ENCODE assay signal across 17 cellular contexts in the genomic region with DNA sequence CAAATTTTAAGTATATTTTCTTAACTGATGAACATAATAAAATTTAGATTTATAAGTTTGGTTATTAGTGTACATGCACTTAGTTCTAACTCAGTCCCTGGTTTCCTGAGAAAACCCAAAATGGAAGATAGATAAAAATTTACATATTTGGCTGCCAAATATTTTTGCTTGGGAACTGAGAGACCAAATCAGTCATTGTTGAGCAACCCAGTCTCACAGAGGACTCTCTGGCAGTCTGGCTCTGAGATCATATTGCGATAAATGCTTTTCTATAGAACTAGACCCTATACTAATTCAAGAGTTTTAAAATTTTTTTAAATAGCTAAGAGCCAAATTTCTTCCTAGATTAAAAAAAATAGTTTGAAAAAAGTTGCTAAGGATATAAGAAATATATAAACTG.
DNase-seq lines count a peak whose midpoint lies in the region; ATAC-seq and TF ChIP-seq lines count a peak whose summit lies in the region.
"Had no signal": no experiment of that assay in that cellular context is flagged by ENCODE, and none has a peak within 500 bp of the region (broad histone marks: within the 10 kb centered on the region; RNA-seq: fewer than 3 reads in every experiment).

No MANE protein-coding gene starts in this region.

- no peaks in the 10 kb centered on the region for H4K20me1 ChIP-seq in neural progenitor cell (ENCODE audit: low read depth)

- H3K36me3 Mint-ChIP-seq in neural progenitor cell, result no peaks in the 10 kb centered on the region
- H3K36me3 Mint-ChIP-seq in activated CD4-positive, alpha-beta T cell treated with anti-CD3 and anti-CD28 coated beads, Interleukin-2, amount 10 ng/mL, durations not matched to agents 7 days and 5 days (ENCODE audit: low read depth), result no peaks in the 10 kb centered on the region

- H3K4me1 Mint-ChIP-seq in neural progenitor cell, result peaks cover 20% of the 10 kb centered on the region
- no peaks in the 10 kb centered on the region for H3K4me1 Mint-ChIP-seq in activated CD4-positive, alpha-beta T cell treated with anti-CD3 and anti-CD28 coated beads, Interleukin-2, amount 10 ng/mL, durations not matched to agents 7 days and 5 days
- H3K4me1 Mint-ChIP-seq: B cell had no signal

- H3K4me2 ChIP-seq in neural progenitor cell, result no peak overlapping the region

- H2AFZ ChIP-seq in neural progenitor cell (replicated peaks), result peak overlapping the region; percentile 93
- H2AFZ ChIP-seq: GM23248 had no signal

- peaks cover 3% of the 10 kb centered on the region for H3K27me3 Mint-ChIP-seq in neural progenitor cell (ENCODE audit: insufficient read depth, low read depth)
- H3K27me3 Mint-ChIP-seq in activated CD4-positive, alpha-beta T cell treated with anti-CD3 and anti-CD28 coated beads, Interleukin-2, amount 10 ng/mL, durations not matched to agents 7 days and 5 days, result peaks cover 6% of the 10 kb centered on the region

- no peaks in the 10 kb centered on the region for H3K27me3 ChIP-seq in right atrium auricular region
- no peaks in the 10 kb centered on the region for H3K27me3 ChIP-seq in neural progenitor cell

- TF ChIP-seq CTCF in right atrium auricular region (IDR thresholded peaks at IDR 0.05), result no peak
- no peak for TF ChIP-seq CTCF in choroid plexus epithelial cell (conservative IDR thresholded peaks at IDR 0.05; ENCODE audit: low read depth, low read length)
- no peak for TF ChIP-seq CTCF in neural progenitor cell (IDR thresholded peaks at IDR 0.05)

- H3K4me3 Mint-ChIP-seq in neural progenitor cell, result no peak overlapping the region
- H3K4me3 Mint-ChIP-seq in activated CD4-positive, alpha-beta T cell treated with anti-CD3 and anti-CD28 coated beads, Interleukin-2, amount 10 ng/mL, durations not matched to agents 7 days and 5 days, result no peak overlapping the region
- H3K4me3 Mint-ChIP-seq: B cell; CD4-positive, alpha-beta T cell had no signal

- no peaks in the 10 kb centered on the region for H3K9me3 Mint-ChIP-seq in neural progenitor cell
- no peaks in the 10 kb centered on the region for H3K9me3 Mint-ChIP-seq in activated CD4-positive, alpha-beta T cell treated with anti-CD3 and anti-CD28 coated beads, Interleukin-2, amount 10 ng/mL, durations not matched to agents 7 days and 5 days

- H3K4me3 ChIP-seq in right atrium auricular region, result no peak overlapping the region
- H3K4me3 ChIP-seq in choroid plexus epithelial cell (ENCODE audit: low read depth, low read length), result no peak overlapping the region
- no peak overlapping the region for H3K4me3 ChIP-seq in neural progenitor cell
- H3K4me3 ChIP-seq: GM23248 had no signal

- DNase-seq in Right ventricle myocardium superior (no peak), right atrium auricular region (ENCODE audit: low spot score) (no peak), NCI-H2107 (lab: John Stamatoyannopoulos, UW) (peak; percentile 25), choroid plexus epithelial cell (ENCODE audit: low read depth) (peak; percentile 4), neural progenitor cell (ENCODE audit: low spot score) (no peak), NCI-H526 treated with DMSO at 0.1 percent for 48 hours (lab: John Stamatoyannopoulos, UW) (no peak)
- DNase-seq in activated CD4-positive, alpha-beta T cell treated with anti-CD3 and anti-CD28 coated beads, Interleukin-2, amount 10 ng/mL, durations not matched to agents 7 days and 5 days, result no peak
- DNase-seq: ACHN; C1 segment of cervical spinal cord; Calu3; CD4-positive, alpha-beta T cell; DMS 273 treated with DMSO at 0.1 percent for 48 hours; GM23248 had no signal

- H3F3A ChIP-seq in neural progenitor cell (ENCODE audit: low read depth), result no peaks in the 10 kb centered on the region

- POLR2A ChIA-PET in activated CD4-positive, alpha-beta T cell treated with anti-CD3 and anti-CD28 coated beads, Interleukin-2, amount 10 ng/mL, durations not matched to agents 7 days and 5 days (lab: Charles Lee), result no interaction called here

- no peaks in the 10 kb centered on the region for H3K36me3 ChIP-seq in right atrium auricular region
- H3K36me3 ChIP-seq in neural progenitor cell, result no peaks in the 10 kb centered on the region

- no peak overlapping the region for H3K27ac ChIP-seq in right atrium auricular region
- no peak overlapping the region for H3K27ac ChIP-seq in neural progenitor cell
- H3K27ac ChIP-seq: GM23248, HL-60 had no signal

- no peak overlapping the region for H3K9ac ChIP-seq in neural progenitor cell
- H3K9ac ChIP-seq: GM23248 had no signal

- no peaks in the 10 kb centered on the region for H3K4me1 ChIP-seq in right atrium auricular region
- peaks cover 18% of the 10 kb centered on the region for H3K4me1 ChIP-seq in neural progenitor cell

- no peaks in the 10 kb centered on the region for H3K9me3 ChIP-seq in right atrium auricular region
- H3K9me3 ChIP-seq in neural progenitor cell (ENCODE audit: low read depth), result no peaks in the 10 kb centered on the region

- intact Hi-C loops in Right ventricle myocardium superior (cut with DNase I), result no loop called here

- ATAC-seq in Right ventricle myocardium superior (ENCODE audit: poor library complexity) (peak; percentile 51), HG02938 (IDR thresholded peaks at IDR 0.05; ENCODE audit: unreplicated experiment) (no peak)
- ATAC-seq: HCT116 had no signal

- no peak overlapping the region for H3K27ac Mint-ChIP-seq in neural progenitor cell
- H3K27ac Mint-ChIP-seq in activated CD4-positive, alpha-beta T cell treated with anti-CD3 and anti-CD28 coated beads, Interleukin-2, amount 10 ng/mL, durations not matched to agents 7 days and 5 days, result no peak overlapping the region
- H3K27ac Mint-ChIP-seq: B cell; CD4-positive, alpha-beta T cell had no signal

- H3K79me2 ChIP-seq in neural progenitor cell (ENCODE audit: low read depth), result no peaks in the 10 kb centered on the region

- CTCF ChIA-PET in activated CD4-positive, alpha-beta T cell treated with anti-CD3 and anti-CD28 coated beads, Interleukin-2, amount 10 ng/mL, durations not matched to agents 7 days and 5 days (lab: Charles Lee), result no interaction called here

Comparison
In these comparisons a context has a peak if more than half of its experiments do, and no peak if none do; other contexts are left out.
1. DNase-seq: peak in NCI-H2107 (single experiment) and choroid plexus epithelial cell (single experiment); none in Right ventricle myocardium superior (single experiment), right atrium auricular region (single experiment), neural progenitor cell (single experiment), activated CD4-positive, alpha-beta T cell treated with anti-CD3 and anti-CD28 coated beads, Interleukin-2, amount 10 ng/mL, durations not matched to agents 7 days and 5 days (single experiment) and NCI-H526 treated with DMSO at 0.1 percent for 48 hours (single experiment).